8 cellular contexts compared by ENCODE assay signal in the genomic region with DNA sequence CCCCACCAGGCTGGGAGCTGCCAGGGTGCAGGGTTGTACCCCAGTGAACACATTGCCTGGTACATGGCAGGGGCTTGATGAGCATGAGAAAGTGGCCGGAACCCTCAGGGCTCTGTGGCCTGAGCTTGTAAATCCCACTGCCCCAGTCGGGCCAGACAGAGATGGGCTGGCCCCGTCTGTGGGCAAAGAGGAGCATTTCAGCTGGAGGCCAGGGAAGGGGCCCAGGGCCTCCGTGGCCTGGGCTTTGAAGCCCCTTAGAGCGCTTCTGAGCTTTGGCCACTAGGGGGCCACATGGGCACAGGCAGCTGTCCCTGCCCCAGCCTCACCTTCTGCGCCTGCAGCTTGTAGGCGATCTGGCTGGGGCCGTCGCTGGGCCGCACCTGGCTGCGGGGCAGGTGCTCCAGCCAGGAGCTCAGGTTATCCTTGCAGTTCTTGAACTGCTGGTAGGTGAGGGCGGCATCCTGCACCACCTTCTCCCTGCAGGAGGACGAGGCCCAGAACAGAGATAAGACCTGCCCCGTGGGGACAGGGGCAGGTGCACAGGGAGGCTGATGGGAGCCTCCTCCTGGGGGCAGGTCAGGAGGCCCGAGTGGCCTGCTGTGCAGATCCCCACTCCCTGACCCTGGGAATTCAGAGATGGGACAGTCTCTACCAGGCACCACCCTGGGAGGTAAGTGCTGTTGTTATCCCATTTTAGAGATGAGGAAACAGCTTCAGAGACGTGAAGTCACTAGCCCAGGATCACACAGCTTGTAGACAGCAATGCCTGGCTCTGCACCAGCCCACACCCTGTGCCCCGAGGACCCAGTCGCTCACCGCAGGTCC. TPM values are rescaled to one million over a fixed set of nuclear protein-coding genes. Genes with fewer than 3 reads are reported as not detected.
DNase-seq lines count a peak whose midpoint lies in the region; ATAC-seq, FAIRE-seq and TF ChIP-seq lines count a peak whose summit lies in the region.

No MANE protein-coding gene starts in this region.

- ATAC-seq in gastroesophageal sphincter: peak; percentile 76
- ATAC-seq in pancreas: peak; percentile 87 to 98 (median 95)
- ATAC-seq in HG03565 (IDR thresholded peaks at IDR 0.05; ENCODE audit: unreplicated experiment): no peak

- intact Hi-C loops in pancreas (cut with DNase I) (no loop called here), transverse colon (cut with DNase I; ENCODE audit: low total_unique reads) (loop anchor here (10.0 kb wide), 1 partner anchor 60 kb away; a partner anchor contains a TSS)

- peak; percentile 61 for DNase-seq in M059J (ENCODE audit: low read depth)
- peak; percentile 89 to 94 for DNase-seq in SHP77 (lab: John Stamatoyannopoulos, UW)
- DNase-seq in activated T-helper 9 cell treated with anti-CD3 and anti-CD28 coated beads, Interleukin-2, amount 50 U/mL, for 16 hours (ENCODE audit: low read depth): peak; percentile 66
- DNase-seq in pancreas: peak; percentile 68 to 91 (median 82)
- peak; percentile 80 for DNase-seq in transverse colon

- FAIRE-seq in pancreas (lab: Jason Lieb, UNC): no peak

- WGBS in gastroesophageal sphincter (ENCODE audit: low coverage in 1 of 2), 2 donors: 70% methylated on average over 4 of the region's 19 CpGs; no CpG with 5 or more reads in 1 of the 2 donors
- 21 to 24% methylated on average over 19 of the region's 19 CpGs for WGBS in pancreas, 2 donors
- WGBS in transverse colon (ENCODE audit: low coverage in 1 of 2), 2 donors: 24% methylated on average over 19 of the region's 19 CpGs; no CpG with 5 or more reads in 1 of the 2 donors

- peak in 1 of 2 donors; percentile 6 for TF ChIP-seq POLR2A in gastroesophageal sphincter (IDR thresholded peaks at IDR 0.05)
- no peak for TF ChIP-seq POLR2A in transverse colon (IDR thresholded peaks at IDR 0.05)

- H3K4me3 ChIP-seq in gastroesophageal sphincter (no peak overlapping the region), pancreas (no peak overlapping the region), transverse colon (no peak overlapping the region)

- H3K9me3 ChIP-seq in gastroesophageal sphincter (no peaks in the 10 kb centered on the region), pancreas (no peaks in the 10 kb centered on the region), transverse colon (no peaks in the 10 kb centered on the region)

- H3K4me1 ChIP-seq in gastroesophageal sphincter: peaks cover 0 to 7% (median 0%) of the 10 kb centered on the region in 3 donors
- H3K4me1 ChIP-seq in pancreas: no peaks in the 10 kb centered on the region
- H3K4me1 ChIP-seq in transverse colon: peaks cover 0 to 7% (median 3%) of the 10 kb centered on the region in 4 donors

- H3K36me3 ChIP-seq in gastroesophageal sphincter: no peaks in the 10 kb centered on the region
- H3K36me3 ChIP-seq in pancreas: no peaks in the 10 kb centered on the region
- no peaks in the 10 kb centered on the region for H3K36me3 ChIP-seq in transverse colon

- in situ Hi-C loops in transverse colon (cut with MboI; ENCODE audit: low pct_ligation_motif_present in 1 of 4, low pct_unique_long_range_greater_than_20kb in 1 of 4, low sequenced_read_pairs in 3 of 4): loop anchor here in 3 of 4 donors (10.0 to 25.0 kb wide), 2 partner anchors 270 to 273 kb away; no protein-coding TSS in a partner anchor

- peak; percentile 99 for TF ChIP-seq CTCF in GM12874 (IDR thresholded peaks at IDR 0.05; ENCODE audit: insufficient read depth, low read depth, low read length)
- TF ChIP-seq CTCF in gastroesophageal sphincter (IDR thresholded peaks at IDR 0.05): peak in 3 of 4 experiments; percentile 85 to 96 (median 96)
- TF ChIP-seq CTCF in pancreas (IDR thresholded peaks at IDR 0.05): peak; percentile 92 to 99 (median 98)
- TF ChIP-seq CTCF in transverse colon (IDR thresholded peaks at IDR 0.05): peak; percentile 94 to 99 (median 97)

- H3K27me3 ChIP-seq in gastroesophageal sphincter (peaks cover 7% of the 10 kb centered on the region), pancreas (no peaks in the 10 kb centered on the region), transverse colon (no peaks in the 10 kb centered on the region)

- no peak overlapping the region for H3K27ac ChIP-seq in gastroesophageal sphincter
- no peak overlapping the region for H3K27ac ChIP-seq in pancreas
- peak overlapping the region in 1 of 4 donors; percentile 10 for H3K27ac ChIP-seq in transverse colon

- TF ChIP-seq EP300 in gastroesophageal sphincter (IDR thresholded peaks at IDR 0.05) (no peak), transverse colon (IDR thresholded peaks at IDR 0.05; ENCODE audit: low read depth) (no peak)

RNA-seq across cellular contexts. Expression of a gene that starts 12.8 kb away (rescaled TPM):
- not detected in 2 replicates for total RNA-seq in M059J (2014; rRNA removed; shearing (Covaris generic))
- 1 to 10 TPM; 1.3 to 6.1 (median 3.1) TPM for total RNA-seq in gastroesophageal sphincter
- 1 to 10 TPM; 1.3 to 3.5 (median 2.9) TPM for total RNA-seq in pancreas
- polyA plus RNA-seq in pancreas: 10 to 100 TPM in 1 of 2 donors, 1 to 10 TPM in 1; 6.5 to 14.6 TPM
- 10 to 100 TPM; 17.1 to 23.7 (median 20.6) TPM for total RNA-seq in transverse colon

RNA-seq across cellular contexts. Expression of a gene that starts 13.7 kb away (rescaled TPM):
- 0.30 and 1.6 TPM in 2 replicates for total RNA-seq in M059J (2014; rRNA removed; shearing (Covaris generic))
- 1 to 10 TPM in 3 of 4 donors, not detected in 1; 1.2 to 5.6 (median 2.3) TPM for total RNA-seq in gastroesophageal sphincter
- total RNA-seq in pancreas: 1 to 10 TPM; 1.9 to 6.3 (median 3.0) TPM
- 10 to 100 TPM; 32.2 to 34.7 TPM for polyA plus RNA-seq in pancreas
- 10 to 100 TPM in 2 of 4 donors, 1 to 10 TPM in 1, not detected in 1; 5.4 to 24.6 (median 16.9) TPM for total RNA-seq in transverse colon

RNA-seq across cellular contexts. Expression of a gene that starts 35.3 kb away (rescaled TPM):
- 8.0 and 14.3 TPM in 2 replicates for total RNA-seq in M059J (2014; rRNA removed; shearing (Covaris generic))
- total RNA-seq in gastroesophageal sphincter (10 to 100 TPM in 1 of 4 donors, 1 to 10 TPM in 3; 6.7 to 12.8 (median 7.9) TPM), pancreas (10 to 100 TPM in 5 of 6 donors, 1 to 10 TPM in 1; 6.9 to 12.9 (median 12.3) TPM), transverse colon (100 to 1,000 TPM in 1 of 4 donors, 10 to 100 TPM in 3; 18.7 to 137 (median 20.7) TPM)
- 10 to 100 TPM; 19.7 to 35.0 TPM for polyA plus RNA-seq in pancreas

RNA-seq across cellular contexts. Expression of a gene that starts 35.3 kb away (rescaled TPM):
- total RNA-seq in M059J (2014; rRNA removed; shearing (Covaris generic)): 16.7 and 22.4 TPM in 2 replicates
- total RNA-seq in gastroesophageal sphincter (10 to 100 TPM; 45.9 to 63.4 (median 54.2) TPM), pancreas (10 to 100 TPM; 50.4 to 74.2 (median 59.4) TPM), transverse colon (100 to 1,000 TPM in 3 of 4 donors, 10 to 100 TPM in 1; 37.0 to 254 (median 212) TPM)
- 10 to 100 TPM; 16.3 to 25.4 TPM for polyA plus RNA-seq in pancreas

RNA-seq across cellular contexts. Expression of a gene that starts 58.0 kb away (rescaled TPM):
- 19.0 and 28.5 TPM in 2 replicates for total RNA-seq in M059J (2014; rRNA removed; shearing (Covaris generic))
- 10 to 100 TPM; 43.0 to 63.8 (median 48.7) TPM for total RNA-seq in gastroesophageal sphincter
- total RNA-seq in pancreas: 10 to 100 TPM; 42.4 to 74.6 (median 55.3) TPM
- 10 to 100 TPM; 32.2 to 45.9 TPM for polyA plus RNA-seq in pancreas
- total RNA-seq in transverse colon: 10 to 100 TPM; 11.6 to 44.8 (median 30.4) TPM
